In the genomic region with DNA sequence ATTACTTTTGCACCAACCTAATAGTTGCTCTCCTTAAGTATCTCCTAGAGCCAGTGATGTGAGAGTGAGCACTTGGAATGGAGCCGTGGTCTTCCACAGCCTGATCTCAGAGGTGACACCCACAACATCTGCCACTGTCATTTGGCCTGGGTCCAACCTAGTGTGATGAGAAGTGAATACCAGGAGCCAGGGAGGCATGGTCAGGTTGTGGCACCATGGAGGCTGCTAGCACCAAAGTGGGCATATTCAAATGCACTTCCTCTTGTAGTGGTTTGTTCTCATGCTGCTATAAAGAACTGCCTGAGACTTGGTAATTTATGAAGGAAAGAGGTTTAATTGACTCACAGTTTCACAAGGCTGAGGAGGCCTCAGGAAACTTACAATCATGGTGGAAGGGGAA, we compare ENCODE assay signal across 16 cellular contexts.
"Had no signal": no experiment of that assay in that cellular context is flagged by ENCODE, and none has a peak within 500 bp of the region (broad histone marks: within the 10 kb centered on the region; RNA-seq: fewer than 3 reads in every experiment).

No MANE protein-coding gene starts in this region.

- DNase-seq: activated naive CD4-positive, alpha-beta T cell treated with Interleukin-2 at 50 U/mL for 16 hours; activated naive CD8-positive, alpha-beta T cell treated with anti-CD3 and anti-CD28 coated beads, Interleukin-2, amount 10 ng/mL, durations not matched to agents 7 days and 5 days; activated T-cell treated with anti-CD3 and anti-CD28 coated beads, Interleukin-2, amount 50 U/mL, for 4 hours; amygdala; erythroblast; foreskin keratinocyte; kidney; left ventricle myocardium inferior; naive thymus-derived CD4-positive, alpha-beta T cell; stimulated activated CD4-positive, alpha-beta T cell treated with anti-CD3 and anti-CD28 coated beads, Interleukin-12 subunit alpha, Interleukin-12 subunit beta, amount 100 ng/mL, for 4 hours; T1000; uterus had no signal

- H3K27me3 ChIP-seq: right atrium auricular region, tibial nerve, uterus had no signal

- H3K4me3 ChIP-seq: left ventricle myocardium inferior, prostate gland, right atrium auricular region, tibial nerve, uterus had no signal

- FAIRE-seq: kidney had no signal

- H3K4me1 ChIP-seq: foreskin keratinocyte, left ventricle myocardium inferior, prostate gland, right atrium auricular region, tibial nerve, uterus had no signal

- ATAC-seq: activated T-cell treated with anti-CD3 and anti-CD28 coated beads, Interleukin-2, amount 50 U/mL, for 4 hours; foreskin keratinocyte; naive thymus-derived CD4-positive, alpha-beta T cell; WTC11 had no signal

- H3K27ac ChIP-seq: foreskin keratinocyte, left ventricle myocardium inferior, prostate gland, right atrium auricular region, tibial nerve, uterus had no signal

- H3K9me3 ChIP-seq: prostate gland, right atrium auricular region, tibial nerve, uterus had no signal

- H3K36me3 ChIP-seq: left ventricle myocardium inferior, prostate gland, right atrium auricular region, tibial nerve, uterus had no signal
